In genomic region chr22:29476116-29476515, GRCh38 we compare ENCODE assay signal across 1 cellular context.
TF ChIP-seq lines count a peak whose summit lies in the region.

No MANE protein-coding gene starts in this region.

TF ChIP-seq in IMR-90, 13 proteins besides CTCF, POLR2A, EP300 and RAD21 (continued from another document):
- no peak for TF ChIP-seq SMC3 (IDR thresholded peaks at IDR 0.05; ENCODE audit: low read depth, low read length)
- TF ChIP-seq ELK1 (IDR thresholded peaks at IDR 0.05; ENCODE audit: borderline replicate concordance, low read depth, low read length), result no peak
- TF ChIP-seq BHLHE40 (IDR thresholded peaks at IDR 0.05; ENCODE audit: low read depth, low read length), result no peak
- no peak for TF ChIP-seq RCOR1 (IDR thresholded peaks at IDR 0.05; ENCODE audit: insufficient replicate concordance, low read length)
- TF ChIP-seq, protein P1, sequence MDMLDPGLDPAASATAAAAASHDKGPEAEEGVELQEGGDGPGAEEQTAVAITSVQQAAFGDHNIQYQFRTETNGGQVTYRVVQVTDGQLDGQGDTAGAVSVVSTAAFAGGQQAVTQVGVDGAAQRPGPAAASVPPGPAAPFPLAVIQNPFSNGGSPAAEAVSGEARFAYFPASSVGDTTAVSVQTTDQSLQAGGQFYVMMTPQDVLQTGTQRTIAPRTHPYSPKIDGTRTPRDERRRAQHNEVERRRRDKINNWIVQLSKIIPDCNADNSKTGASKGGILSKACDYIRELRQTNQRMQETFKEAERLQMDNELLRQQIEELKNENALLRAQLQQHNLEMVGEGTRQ (IDR thresholded peaks at IDR 0.05; ENCODE audit: low read depth, low read length), result no peak
